In genomic region chr14:64767215-64767964, GRCh38 we compare ENCODE assay signal across 17 cellular contexts.
"Had no signal": no experiment of that assay in that cellular context is flagged by ENCODE, and none has a peak within 500 bp of the region (broad histone marks: within the 10 kb centered on the region; RNA-seq: fewer than 3 reads in every experiment).

No MANE protein-coding gene starts in this region.

- H3K36me3 Mint-ChIP-seq: activated naive CD4-positive, alpha-beta T cell treated with anti-CD3 and anti-CD28 coated beads, Interleukin-2, amount 50 U/mL, for 24 hours; memory B cell; naive thymus-derived CD8-positive, alpha-beta T cell had no signal

- H3K4me3 Mint-ChIP-seq: activated CD8-positive, alpha-beta T cell treated with anti-CD3 and anti-CD28 coated beads for 36 hours; activated naive CD4-positive, alpha-beta T cell treated with anti-CD3 and anti-CD28 coated beads, Interleukin-2, amount 50 U/mL, for 24 hours; activated T-cell treated with anti-CD3 and anti-CD28 coated beads, Interleukin-2, amount 50 U/mL, for 4 hours; memory B cell; naive thymus-derived CD8-positive, alpha-beta T cell; T-helper 1 cell treated with Interleukin-12 subunit alpha and Interleukin-12 subunit beta and Interleukin-4 antibody, amounts not matched to agents 30 μg/mL and 1 μg/mL, for 36 hours had no signal

- H3K9me3 Mint-ChIP-seq: activated CD8-positive, alpha-beta T cell treated with anti-CD3 and anti-CD28 coated beads for 36 hours; activated naive CD4-positive, alpha-beta T cell treated with anti-CD3 and anti-CD28 coated beads, Interleukin-2, amount 50 U/mL, for 24 hours; activated T-cell treated with anti-CD3 and anti-CD28 coated beads, Interleukin-2, amount 50 U/mL, for 4 hours; memory B cell; naive thymus-derived CD8-positive, alpha-beta T cell; T-helper 1 cell treated with Interleukin-12 subunit alpha and Interleukin-12 subunit beta and Interleukin-4 antibody, amounts not matched to agents 30 μg/mL and 1 μg/mL, for 36 hours had no signal

- H3K27me3 ChIP-seq: adrenal gland, upper lobe of left lung had no signal

- H3K27ac ChIP-seq: adrenal gland, left lung, upper lobe of left lung had no signal

- ATAC-seq: activated CD8-positive, alpha-beta T cell treated with anti-CD3 and anti-CD28 coated beads for 36 hours; activated T-cell treated with anti-CD3 and anti-CD28 coated beads, Interleukin-2, amount 50 U/mL, for 4 hours; left lung; naive thymus-derived CD8-positive, alpha-beta T cell had no signal

- DNase-seq: activated CD4-positive, alpha-beta T cell treated with anti-CD3 and anti-CD28 coated beads for 4 hours; activated CD8-positive, alpha-beta T cell treated with anti-CD3 and anti-CD28 coated beads for 36 hours; activated effector memory CD4-positive, alpha-beta T cell treated with anti-CD3 and anti-CD28 coated beads, Interleukin-2, amount 50 U/mL, for 16 hours; activated T-cell treated with anti-CD3 and anti-CD28 coated beads, Interleukin-2, amount 50 U/mL, for 4 hours; adrenal gland; erythroblast; hippocampal formation; naive thymus-derived CD8-positive, alpha-beta T cell; retina; stimulated activated CD4-positive, alpha-beta T cell treated with anti-CD3 and anti-CD28 coated beads, Interleukin-4, amount 100 ng/mL, for 24 hours; stimulated activated naive CD4-positive, alpha-beta T cell treated with Interleukin-2 at 50 U/mL for 16 hours had no signal

- H3K4me3 ChIP-seq: adrenal gland, left lung, skin epidermis, upper lobe of left lung had no signal

- H3K27ac Mint-ChIP-seq: activated CD8-positive, alpha-beta T cell treated with anti-CD3 and anti-CD28 coated beads for 36 hours; activated naive CD4-positive, alpha-beta T cell treated with anti-CD3 and anti-CD28 coated beads, Interleukin-2, amount 50 U/mL, for 24 hours; memory B cell; T-helper 1 cell treated with Interleukin-12 subunit alpha and Interleukin-12 subunit beta and Interleukin-4 antibody, amounts not matched to agents 30 μg/mL and 1 μg/mL, for 36 hours had no signal

- H3K9me3 ChIP-seq: adrenal gland, left lung, upper lobe of left lung had no signal

- H3K36me3 ChIP-seq: adrenal gland, left lung, upper lobe of left lung had no signal

- H3K27me3 Mint-ChIP-seq: activated CD8-positive, alpha-beta T cell treated with anti-CD3 and anti-CD28 coated beads for 36 hours; activated naive CD4-positive, alpha-beta T cell treated with anti-CD3 and anti-CD28 coated beads, Interleukin-2, amount 50 U/mL, for 24 hours; naive thymus-derived CD8-positive, alpha-beta T cell had no signal
